In genomic region chr20:57283867-57284266, GRCh38 we compare ENCODE assay signal across 22 cellular contexts. TPM values are rescaled to one million over a fixed set of nuclear protein-coding genes. Genes with fewer than 3 reads are reported as not detected.
"Had no signal": no experiment of that assay in that cellular context is flagged by ENCODE, and none has a peak within 500 bp of the region (broad histone marks: within the 10 kb centered on the region; RNA-seq: fewer than 3 reads in every experiment).

No MANE protein-coding gene starts in this region.

- H3K36me3 Mint-ChIP-seq: natural killer cell treated with Interleukin-12 subunit alpha and Interleukin-12 subunit beta and Interleukin-15 and Interleukin-18, amount 100 ng/mL, for 72 hours; stimulated activated effector memory CD8-positive, alpha-beta T cell treated with anti-CD3 and anti-CD28 coated beads, Interleukin-12 subunit alpha, Interleukin-12 subunit beta, amount 100 ng/mL, for 72 hours had no signal

- DNase-seq: activated CD4-positive, CD25-positive, alpha-beta regulatory T cell treated with anti-CD3 and anti-CD28 coated beads, Interleukin-2, amount 50 U/mL, for 72 hours; activated naive CD4-positive, alpha-beta T cell treated with anti-CD3 and anti-CD28 coated beads, Interleukin-2, amount 50 U/mL, for 16 hours; colonic mucosa; effector CD4-positive, alpha-beta T cell; esophagus squamous epithelium; ovary; stimulated activated CD4-positive, alpha-beta T cell treated with anti-CD3 and anti-CD28 coated beads, Interleukin-12 subunit alpha, Interleukin-12 subunit beta, amount 100 ng/mL, for 4 hours; stimulated activated CD4-positive, alpha-beta T cell treated with anti-CD3 and anti-CD28 coated beads, Interleukin-2, amount 100 ng/mL, for 24 hours; transverse colon had no signal

- H3K4me1 Mint-ChIP-seq: activated T-helper 17 cell treated with anti-CD3 and anti-CD28 coated beads, Interleukin-2, amount 50 U/mL, for 72 hours; stimulated activated effector memory CD8-positive, alpha-beta T cell treated with anti-CD3 and anti-CD28 coated beads, Interleukin-12 subunit alpha, Interleukin-12 subunit beta, amount 100 ng/mL, for 72 hours had no signal

- H3K27me3 ChIP-seq: cardiac muscle cell, colonic mucosa, ovary had no signal

- H3K4me3 Mint-ChIP-seq: activated T-helper 17 cell treated with anti-CD3 and anti-CD28 coated beads, Interleukin-2, amount 50 U/mL, for 72 hours; natural killer cell treated with Interleukin-12 subunit alpha and Interleukin-12 subunit beta and Interleukin-15 and Interleukin-18, amount 100 ng/mL, for 72 hours; stimulated activated effector memory CD8-positive, alpha-beta T cell treated with anti-CD3 and anti-CD28 coated beads, Interleukin-12 subunit alpha, Interleukin-12 subunit beta, amount 100 ng/mL, for 72 hours had no signal

- ATAC-seq: activated T-helper 17 cell treated with anti-CD3 and anti-CD28 coated beads, Interleukin-2, amount 50 U/mL, for 72 hours; natural killer cell treated with Interleukin-12 subunit alpha and Interleukin-12 subunit beta and Interleukin-15 and Interleukin-18, amount 100 ng/mL, for 72 hours; stimulated activated effector memory CD8-positive, alpha-beta T cell treated with anti-CD3 and anti-CD28 coated beads, Interleukin-12 subunit alpha, Interleukin-12 subunit beta, amount 100 ng/mL, for 72 hours had no signal

- H3K27ac ChIP-seq: cardiac muscle cell, colonic mucosa, esophagus squamous epithelium, ovary, transverse colon had no signal

- H3K4me1 ChIP-seq: colonic mucosa had no signal

- H3K27ac Mint-ChIP-seq: activated T-helper 17 cell treated with anti-CD3 and anti-CD28 coated beads, Interleukin-2, amount 50 U/mL, for 72 hours; natural killer cell treated with Interleukin-12 subunit alpha and Interleukin-12 subunit beta and Interleukin-15 and Interleukin-18, amount 100 ng/mL, for 72 hours; stimulated activated effector memory CD8-positive, alpha-beta T cell treated with anti-CD3 and anti-CD28 coated beads, Interleukin-12 subunit alpha, Interleukin-12 subunit beta, amount 100 ng/mL, for 72 hours had no signal

- H3K36me3 ChIP-seq: cardiac muscle cell, colonic mucosa, esophagus squamous epithelium, ovary, transverse colon had no signal

- H3K4me3 ChIP-seq: cardiac muscle cell, colonic mucosa, esophagus squamous epithelium, ovary, transverse colon had no signal

- H3K9me3 Mint-ChIP-seq: activated T-helper 17 cell treated with anti-CD3 and anti-CD28 coated beads, Interleukin-2, amount 50 U/mL, for 72 hours; natural killer cell treated with Interleukin-12 subunit alpha and Interleukin-12 subunit beta and Interleukin-15 and Interleukin-18, amount 100 ng/mL, for 72 hours; stimulated activated effector memory CD8-positive, alpha-beta T cell treated with anti-CD3 and anti-CD28 coated beads, Interleukin-12 subunit alpha, Interleukin-12 subunit beta, amount 100 ng/mL, for 72 hours had no signal

RNA-seq across cellular contexts. Expression of gene BMP7, which starts 17.4 kb away (rescaled TPM):
- total RNA-seq: activated CD8-positive, alpha-beta memory T cell treated with anti-CD3 and anti-CD28 coated beads for 36 hours; activated T-helper 17 cell treated with anti-CD3 and anti-CD28 coated beads, Interleukin-2, amount 50 U/mL, for 72 hours; endothelial cell of umbilical vein; fibroblast of villous mesenchyme; glomerular endothelial cell; natural killer cell treated with Interleukin-12 subunit alpha and Interleukin-12 subunit beta and Interleukin-15 and Interleukin-18, amount 100 ng/mL, for 72 hours; pulmonary artery endothelial cell had no signal
- polyA plus RNA-seq: endothelial cell of umbilical vein had no signal

RNA-seq across cellular contexts. Expression of gene SPO11, which starts 45.7 kb away (rescaled TPM):
- total RNA-seq: activated CD8-positive, alpha-beta memory T cell treated with anti-CD3 and anti-CD28 coated beads for 36 hours; activated T-helper 17 cell treated with anti-CD3 and anti-CD28 coated beads, Interleukin-2, amount 50 U/mL, for 72 hours; cardiac muscle cell; colonic mucosa; endothelial cell of umbilical vein; esophagus squamous epithelium; fibroblast of villous mesenchyme; glomerular endothelial cell; kidney; lower leg skin; mesenteric fat pad; natural killer cell treated with Interleukin-12 subunit alpha and Interleukin-12 subunit beta and Interleukin-15 and Interleukin-18, amount 100 ng/mL, for 72 hours; ovary; pulmonary artery endothelial cell; transverse colon had no signal
- polyA plus RNA-seq: adipose tissue, cardiac muscle cell, endothelial cell of umbilical vein, ovary had no signal
